ENCODE assay signal across 8 cellular contexts in genomic region chrX:29653721-29654120, GRCh38.
"Had no signal": no experiment of that assay in that cellular context is flagged by ENCODE, and none has a peak within 500 bp of the region (broad histone marks: within the 10 kb centered on the region; RNA-seq: fewer than 3 reads in every experiment).

No MANE protein-coding gene starts in this region.

- FAIRE-seq: HepG2 had no signal

- H3K4me3 ChIP-seq: GM23248, HAP-1 had no signal

- H3K4me1 ChIP-seq: HAP-1 had no signal

- ATAC-seq: HCT116, HepG2 had no signal

- H3K9ac ChIP-seq: GM23248 had no signal

- DNase-seq: GM23248, GOT3, H7, KBM-7 had no signal

- H3K36me3 ChIP-seq: HAP-1 had no signal

- H2AFZ ChIP-seq: GM23248 had no signal

- H3K27ac ChIP-seq: GM23248, HL-60 had no signal

- H3K9me3 ChIP-seq: HAP-1 had no signal
